In genomic region chr7:27242580-27243339, GRCh38 we compare ENCODE assay signal across 11 cellular contexts. TPM values are rescaled to one million over a fixed set of nuclear protein-coding genes. Genes with fewer than 3 reads are reported as not detected.
DNase-seq lines count a peak whose midpoint lies in the region; ATAC-seq and TF ChIP-seq lines count a peak whose summit lies in the region.
"Had no signal": no experiment of that assay in that cellular context is flagged by ENCODE, and none has a peak within 500 bp of the region (broad histone marks: within the 10 kb centered on the region; RNA-seq: fewer than 3 reads in every experiment).

Gene EVX1 (plus strand): TSS chr7:27242802. CDS start chr7:27243031, 229 bp downstream.

- H3K36me3 ChIP-seq in hepatocyte (replicated peaks; ENCODE audit: insufficient read depth, low read depth) (no peaks in the 10 kb centered on the region), suprapubic skin (no peaks in the 10 kb centered on the region)
- H3K36me3 ChIP-seq: adrenal gland had no signal

- under 1% methylated on average over 55 of the region's 62 CpGs for WGBS in hepatocyte (ENCODE audit: low lambda C conversion rate, missing lambda C conversion rate)
- WGBS in suprapubic skin: 4% methylated on average over 28 of the region's 62 CpGs

- TF ChIP-seq CTCF in hepatocyte (IDR thresholded peaks at IDR 0.05; ENCODE audit: poor library complexity) (no peak), suprapubic skin (IDR thresholded peaks at IDR 0.05) (no peak)

- DNase-seq in Right ventricle myocardium inferior (ENCODE audit: missing footprints) (peak; percentile 63), Right ventricle myocardium superior (no peak), SW480 (ENCODE audit: low spot score) (peak; percentile 91), hepatocyte (ENCODE audit: low spot score) (no peak), suprapubic skin (ENCODE audit: low spot score in 2 of 2) (no peak), activated gamma-delta T cell treated with Interleukin-2 at 50 U/mL for 16 hours (no peak), NCI-H2171 treated with DMSO at 0.1 percent for 48 hours (lab: John Stamatoyannopoulos, UW) (no peak)

- H4K20me1 ChIP-seq in hepatocyte (ENCODE audit: insufficient read depth, poor library complexity, severe bottlenecking): no peaks in the 10 kb centered on the region

- no peak for TF ChIP-seq EP300 in suprapubic skin (IDR thresholded peaks at IDR 0.05)

- ATAC-seq in Right ventricle myocardium inferior: no peak
- no peak for ATAC-seq in Right ventricle myocardium superior (ENCODE audit: poor library complexity)
- no peak for ATAC-seq in HG03139 (IDR thresholded peaks at IDR 0.05; ENCODE audit: unreplicated experiment)

- H3K4me1 ChIP-seq in hepatocyte (ENCODE audit: insufficient read depth) (peaks cover 8% of the 10 kb centered on the region), suprapubic skin (peaks cover 46% of the 10 kb centered on the region)

- H3K27ac ChIP-seq in hepatocyte (peak within 1 kb of the TSS; percentile 52), suprapubic skin (no peak within 1 kb of the TSS)
- H3K27ac ChIP-seq: adrenal gland had no signal

- no peaks in the 10 kb centered on the region for H3K9me3 ChIP-seq in hepatocyte (ENCODE audit: low read depth)
- H3K9me3 ChIP-seq in suprapubic skin: no peaks in the 10 kb centered on the region
- H3K9me3 ChIP-seq: adrenal gland had no signal

- peak within 1 kb of the TSS; percentile 96 for H3K4me2 ChIP-seq in hepatocyte

- H3K27me3 ChIP-seq in hepatocyte: peaks cover 99% of the 10 kb centered on the region
- H3K27me3 ChIP-seq in suprapubic skin: peaks cover 100% of the 10 kb centered on the region

- peak within 1 kb of the TSS; percentile 38 for H3K4me3 ChIP-seq in hepatocyte
- H3K4me3 ChIP-seq in suprapubic skin: peak within 1 kb of the TSS; percentile 31

- intact Hi-C loops in Right ventricle myocardium inferior (cut with DNase I) (no loop called here), Right ventricle myocardium superior (cut with DNase I) (no loop called here)

- peak within 1 kb of the TSS; percentile 56 for H2AFZ ChIP-seq in hepatocyte

- peaks cover 11% of the 10 kb centered on the region for H3K79me2 ChIP-seq in hepatocyte

- no peak for TF ChIP-seq POLR2A in suprapubic skin (IDR thresholded peaks at IDR 0.05)

- no peaks in the 10 kb centered on the region for H3K9me2 ChIP-seq in hepatocyte (replicated peaks; ENCODE audit: insufficient read depth)

RNA-seq across cellular contexts. Expression of gene EVX1, which starts in this region (rescaled TPM):
- total RNA-seq in Right ventricle myocardium inferior (not detected), Right ventricle myocardium superior (not detected), hepatocyte (1.1 and 1.6 TPM in 2 replicates), suprapubic skin (not detected)
- 0.95 and 1.9 TPM in 2 replicates for polyA plus RNA-seq in hepatocyte
- total RNA-seq: Daoy, renal cortical epithelial cell had no signal

Comparison
In these comparisons a context has a peak if more than half of its experiments do, and no peak if none do; other contexts are left out.
1. Peak in DNase-seq in Right ventricle myocardium inferior; RNA of the gene not detected or under 1 TPM.